1 cellular context compared by ENCODE assay signal in genomic region chr17:58960068-58960467, GRCh38.
TF ChIP-seq lines count a peak whose summit lies in the region.

No MANE protein-coding gene starts in this region.

TF ChIP-seq in HepG2, 621 proteins besides CTCF, POLR2A, EP300 and RAD21 (continued from another document):
- TF ChIP-seq ZBTB44 (CRISPR knock-in tag; IDR thresholded peaks at IDR 0.05) (no peak), ZNF780A (CRISPR knock-in tag; IDR thresholded peaks at IDR 0.05) (no peak), RBM22 (optimal IDR thresholded peaks at IDR 0.05; ENCODE audit: low read length) (no peak), ZNF343 (CRISPR knock-in tag; IDR thresholded peaks at IDR 0.05) (no peak), ZBTB14 (CRISPR knock-in tag; IDR thresholded peaks at IDR 0.05) (no peak), KAT2B (IDR thresholded peaks at IDR 0.05; ENCODE audit: borderline replicate concordance, low read depth, low read length) (no peak)
